1 cellular context compared by ENCODE assay signal in genomic region chr3:41450416-41451231, GRCh38.
TF ChIP-seq lines count a peak whose summit lies in the region.

No MANE protein-coding gene starts in this region.

TF ChIP-seq in HEK293T, 16 proteins besides CTCF, POLR2A, EP300 and RAD21 (continued from another document):
- TF ChIP-seq, protein P1, sequence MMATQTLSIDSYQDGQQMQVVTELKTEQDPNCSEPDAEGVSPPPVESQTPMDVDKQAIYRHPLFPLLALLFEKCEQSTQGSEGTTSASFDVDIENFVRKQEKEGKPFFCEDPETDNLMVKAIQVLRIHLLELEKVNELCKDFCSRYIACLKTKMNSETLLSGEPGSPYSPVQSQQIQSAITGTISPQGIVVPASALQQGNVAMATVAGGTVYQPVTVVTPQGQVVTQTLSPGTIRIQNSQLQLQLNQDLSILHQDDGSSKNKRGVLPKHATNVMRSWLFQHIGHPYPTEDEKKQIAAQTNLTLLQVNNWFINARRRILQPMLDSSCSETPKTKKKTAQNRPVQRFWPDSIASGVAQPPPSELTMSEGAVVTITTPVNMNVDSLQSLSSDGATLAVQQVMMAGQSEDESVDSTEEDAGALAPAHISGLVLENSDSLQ (IDR thresholded peaks at IDR 0.05): peak; percentile 93
- TF ChIP-seq CTBP1 (IDR thresholded peaks at IDR 0.05; ENCODE audit: borderline replicate concordance) (peak; percentile 23; the same call in 1 of the 2 replicates), FOXA1 (IDR thresholded peaks at IDR 0.05) (no peak), TARDBP (IDR thresholded peaks at IDR 0.05) (no peak), FOXM1 (IDR thresholded peaks at IDR 0.05; ENCODE audit: borderline replicate concordance) (no peak)
